ENCODE assay signal across 8 cellular contexts in the genomic region with DNA sequence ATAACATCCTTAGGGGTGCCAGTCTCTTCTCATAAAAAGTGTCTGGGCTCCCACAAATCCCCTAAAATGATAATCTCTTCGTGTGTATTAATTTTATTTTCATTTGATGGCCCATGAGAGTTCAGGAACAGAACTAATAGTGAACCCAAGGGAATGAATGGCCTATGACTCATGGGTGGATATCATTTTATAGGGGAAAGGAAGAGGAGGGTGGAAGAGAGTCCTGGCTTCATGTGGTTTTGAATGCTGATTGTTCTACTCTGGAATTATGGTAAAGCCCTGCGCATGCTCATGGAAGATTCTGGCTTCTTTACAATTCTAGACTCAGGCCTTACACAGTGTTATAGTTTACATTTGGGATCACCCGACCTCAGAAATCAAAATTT. TPM values are rescaled to one million over a fixed set of nuclear protein-coding genes. Genes with fewer than 3 reads are reported as not detected.
A peak's percentile ranks its signal among the peaks of the same experiment; 100 is the strongest.
DNase-seq lines count a peak whose midpoint lies in the region; ATAC-seq and TF ChIP-seq lines count a peak whose summit lies in the region.

No MANE protein-coding gene starts in this region.

- H3K36me3 ChIP-seq in SK-N-MC (ENCODE audit: insufficient read depth, low read length), result no peaks in the 10 kb centered on the region

- peak; percentile 57 for DNase-seq in GM03348 (ENCODE audit: low spot score)
- DNase-seq in SK-N-MC (ENCODE audit: low read depth, low spot score), result no peak
- DNase-seq in fibroblast of the aortic adventitia (ENCODE audit: low read depth), result peak; percentile 91
- DNase-seq in sciatic nerve (ENCODE audit: low spot score), result no peak
- no peak for DNase-seq in NCI-H1105 treated with DMSO at 0.1 percent for 48 hours (lab: John Stamatoyannopoulos, UW)
- DNase-seq in stimulated activated naive CD4-positive, alpha-beta T cell (lab: John Stamatoyannopoulos, UW), result no peak
- DNase-seq in stimulated activated CD4-positive, alpha-beta T cell treated with anti-CD3 and anti-CD28 coated beads, Interleukin-12 subunit alpha, Interleukin-12 subunit beta, amount 100 ng/mL, for 4 hours, result no peak

- H3K9ac ChIP-seq in SK-N-MC (ENCODE audit: insufficient read length), result peak overlapping the region; percentile 62

- no peak for TF ChIP-seq CTCF in fibroblast of the aortic adventitia (IDR thresholded peaks at IDR 0.05; ENCODE audit: insufficient read depth, low read length)

- peak overlapping the region; percentile 95 for H3K27ac ChIP-seq in SK-N-MC

- H3K4me3 ChIP-seq in SK-N-MC, result peak overlapping the region; percentile 74
- H3K4me3 ChIP-seq in fibroblast of the aortic adventitia (ENCODE audit: low read depth, low read length), result peak overlapping the region; percentile 39

- ATAC-seq in sciatic nerve (peak; percentile 14), GM18502 (IDR thresholded peaks at IDR 0.05; ENCODE audit: poor library complexity, unreplicated experiment) (no peak)

- no peaks in the 10 kb centered on the region for H3K9me3 ChIP-seq in SK-N-MC (ENCODE audit: low read depth, low read length)

- intact Hi-C loops in sciatic nerve (cut with DNase I), result no loop called here

RNA-seq across cellular contexts. Expression of a gene that starts 35.3 kb away (rescaled TPM):
- total RNA-seq in fibroblast of the aortic adventitia (ENCODE audit: low replicate concordance) (15.4 and 20.1 TPM in 2 replicates), sciatic nerve (30.4 TPM)

Comparison
In these comparisons a context has a peak if more than half of its experiments do, and no peak if none do; other contexts are left out.
1. DNase-seq: peak in GM03348 (single experiment) and fibroblast of the aortic adventitia (single experiment); none in SK-N-MC (single experiment), sciatic nerve (single experiment), NCI-H1105 treated with DMSO at 0.1 percent for 48 hours (single experiment), stimulated activated naive CD4-positive, alpha-beta T cell (0 of 6) and stimulated activated CD4-positive, alpha-beta T cell treated with anti-CD3 and anti-CD28 coated beads, Interleukin-12 subunit alpha, Interleukin-12 subunit beta, amount 100 ng/mL, for 4 hours (single experiment).